In genomic region chrX:96684339-96685204, GRCh38 we compare ENCODE assay signal across 1 cellular context.
TF ChIP-seq lines count a peak whose summit lies in the region.

Gene DIAPH2, plus strand, starts transcription at chrX:96684842.

TF ChIP-seq in HepG2, 621 proteins besides CTCF, POLR2A, EP300 and RAD21 (continued from another document and continues in another):
- TF ChIP-seq MYPOP (CRISPR knock-in tag; IDR thresholded peaks at IDR 0.05), result no peak
- TF ChIP-seq ZSCAN20 (CRISPR knock-in tag; IDR thresholded peaks at IDR 0.05; ENCODE audit: borderline replicate concordance), result no peak
- TF ChIP-seq SMYD3 (CRISPR knock-in tag; IDR thresholded peaks at IDR 0.05), result no peak
- no peak for TF ChIP-seq WIZ (CRISPR knock-in tag; IDR thresholded peaks at IDR 0.05)
- TF ChIP-seq RXRB (CRISPR knock-in tag; IDR thresholded peaks at IDR 0.05; ENCODE audit: borderline replicate concordance), result no peak
- peak; percentile 100 for TF ChIP-seq ZFP91 (CRISPR knock-in tag; IDR thresholded peaks at IDR 0.05; ENCODE audit: borderline replicate concordance)
- peak; percentile 43; the same call in 1 of the 2 replicates for TF ChIP-seq HDAC1 (CRISPR knock-in tag; IDR thresholded peaks at IDR 0.05)
- peak; percentile 63; the same call in 1 of the 2 replicates for TF ChIP-seq ZFX (CRISPR knock-in tag; IDR thresholded peaks at IDR 0.05; ENCODE audit: low read depth)
- TF ChIP-seq SAP130 (CRISPR knock-in tag; IDR thresholded peaks at IDR 0.05; ENCODE audit: low read depth), result 0 out of 2 replicates have a peak, but pooled peaks have one; percentile 29
- no peak for TF ChIP-seq ZNF282 (IDR thresholded peaks at IDR 0.05; ENCODE audit: partially characterized antibody)
- no peak for TF ChIP-seq XRCC5 (optimal IDR thresholded peaks at IDR 0.05; ENCODE audit: low read length)
- TF ChIP-seq ZNF136 (CRISPR knock-in tag; IDR thresholded peaks at IDR 0.05; ENCODE audit: low read depth), result no peak
- no peak for TF ChIP-seq HNF4G (IDR thresholded peaks at IDR 0.05; ENCODE audit: borderline replicate concordance, low read depth, low read length)
- no peak for TF ChIP-seq HNF4G (CRISPR knock-in tag; IDR thresholded peaks at IDR 0.05; ENCODE audit: borderline replicate concordance, low read depth)
- TF ChIP-seq ZSCAN12 (CRISPR knock-in tag; IDR thresholded peaks at IDR 0.05), result no peak
- no peak for TF ChIP-seq TBL1XR1 (IDR thresholded peaks at IDR 0.05; ENCODE audit: borderline replicate concordance, low read length, partially characterized antibody)
- no peak for TF ChIP-seq KLF15 (CRISPR knock-in tag; IDR thresholded peaks at IDR 0.05; ENCODE audit: borderline replicate concordance)
- peak; percentile 76 for TF ChIP-seq TFE3 (CRISPR knock-in tag; IDR thresholded peaks at IDR 0.05)
- no peak for TF ChIP-seq RFXANK (CRISPR knock-in tag; IDR thresholded peaks at IDR 0.05)
- no peak for TF ChIP-seq ZC3H13 (CRISPR knock-in tag; IDR thresholded peaks at IDR 0.05)
- no peak for TF ChIP-seq GPBP1L1 (CRISPR knock-in tag; IDR thresholded peaks at IDR 0.05)
- TF ChIP-seq ZNF816 (CRISPR knock-in tag; IDR thresholded peaks at IDR 0.05; ENCODE audit: borderline replicate concordance), result no peak
- no peak for TF ChIP-seq PTBP1 (IDR thresholded peaks at IDR 0.05; ENCODE audit: low read depth, low read length, poor library complexity, severe bottlenecking)
- no peak for TF ChIP-seq TEF (CRISPR knock-in tag; IDR thresholded peaks at IDR 0.05)
- no peak for TF ChIP-seq ZFP36L1 (CRISPR knock-in tag; IDR thresholded peaks at IDR 0.05)
- TF ChIP-seq ZNF564 (CRISPR knock-in tag; IDR thresholded peaks at IDR 0.05), result no peak
- no peak for TF ChIP-seq ZNF496 (CRISPR knock-in tag; IDR thresholded peaks at IDR 0.05; ENCODE audit: insufficient replicate concordance)
- no peak for TF ChIP-seq PRMT3 (CRISPR knock-in tag; IDR thresholded peaks at IDR 0.05; ENCODE audit: borderline replicate concordance, low read depth)
- TF ChIP-seq MZF1 (CRISPR knock-in tag; IDR thresholded peaks at IDR 0.05; ENCODE audit: borderline replicate concordance), result no peak
- peak; percentile 10; the same call in 1 of the 2 replicates for TF ChIP-seq HOMEZ (CRISPR knock-in tag; IDR thresholded peaks at IDR 0.05; ENCODE audit: low read depth)
- peak; percentile 36; the same call in 1 of the 2 replicates for TF ChIP-seq TAF1 (CRISPR knock-in tag; IDR thresholded peaks at IDR 0.05)
- TF ChIP-seq ZNF503 (CRISPR knock-in tag; IDR thresholded peaks at IDR 0.05), result no peak
- no peak for TF ChIP-seq PITX1 (CRISPR knock-in tag; IDR thresholded peaks at IDR 0.05)
- no peak for TF ChIP-seq ZNF24 (IDR thresholded peaks at IDR 0.05)
- TF ChIP-seq SKIL (CRISPR knock-in tag; IDR thresholded peaks at IDR 0.05; ENCODE audit: borderline replicate concordance), result no peak
- TF ChIP-seq ZNF766 (CRISPR knock-in tag; IDR thresholded peaks at IDR 0.05; ENCODE audit: borderline replicate concordance), result no peak
- TF ChIP-seq ZNF205 (CRISPR knock-in tag; IDR thresholded peaks at IDR 0.05), result no peak
- TF ChIP-seq MYNN (CRISPR knock-in tag; IDR thresholded peaks at IDR 0.05; ENCODE audit: low read depth), result no peak
- TF ChIP-seq HOXD1 (CRISPR knock-in tag; IDR thresholded peaks at IDR 0.05), result no peak
- no peak for TF ChIP-seq CSRNP2 (CRISPR knock-in tag; conservative IDR thresholded peaks at IDR 0.05; ENCODE audit: low read depth)
- no peak for TF ChIP-seq CBFB (CRISPR knock-in tag; IDR thresholded peaks at IDR 0.05)
- TF ChIP-seq RARG (CRISPR knock-in tag; IDR thresholded peaks at IDR 0.05; ENCODE audit: low read depth), result no peak
- no peak for TF ChIP-seq MATR3 (CRISPR knock-in tag; IDR thresholded peaks at IDR 0.05)
- no peak for TF ChIP-seq ETV6 (CRISPR knock-in tag; conservative IDR thresholded peaks at IDR 0.05)
- TF ChIP-seq DDIT3 (CRISPR knock-in tag; IDR thresholded peaks at IDR 0.05), result no peak
- no peak for TF ChIP-seq HNRNPK (IDR thresholded peaks at IDR 0.05; ENCODE audit: low read depth, low read length, poor library complexity, severe bottlenecking)
- TF ChIP-seq MYC (CRISPR knock-in tag; IDR thresholded peaks at IDR 0.05; ENCODE audit: borderline replicate concordance), result peak; percentile 24; the same call in 1 of the 2 replicates
- no peak for TF ChIP-seq NFYC (CRISPR knock-in tag; IDR thresholded peaks at IDR 0.05)
- no peak for TF ChIP-seq ZNF597 (CRISPR knock-in tag; IDR thresholded peaks at IDR 0.05)
- peak; percentile 97 for TF ChIP-seq ZNF629 (CRISPR knock-in tag; conservative IDR thresholded peaks at IDR 0.05)
- no peak for TF ChIP-seq CBX1 (IDR thresholded peaks at IDR 0.05; ENCODE audit: low read depth)
- no peak for TF ChIP-seq SMARCC2 (IDR thresholded peaks at IDR 0.05)
- 0 out of 2 replicates have a peak, but pooled peaks have one; percentile 19 for TF ChIP-seq ARNTL (CRISPR knock-in tag; IDR thresholded peaks at IDR 0.05)
- no peak for TF ChIP-seq ZBTB44 (CRISPR knock-in tag; IDR thresholded peaks at IDR 0.05)
- no peak for TF ChIP-seq ARHGAP35 (CRISPR knock-in tag; IDR thresholded peaks at IDR 0.05; ENCODE audit: borderline replicate concordance)
